1 cellular context compared by ENCODE assay signal in the genomic region with DNA sequence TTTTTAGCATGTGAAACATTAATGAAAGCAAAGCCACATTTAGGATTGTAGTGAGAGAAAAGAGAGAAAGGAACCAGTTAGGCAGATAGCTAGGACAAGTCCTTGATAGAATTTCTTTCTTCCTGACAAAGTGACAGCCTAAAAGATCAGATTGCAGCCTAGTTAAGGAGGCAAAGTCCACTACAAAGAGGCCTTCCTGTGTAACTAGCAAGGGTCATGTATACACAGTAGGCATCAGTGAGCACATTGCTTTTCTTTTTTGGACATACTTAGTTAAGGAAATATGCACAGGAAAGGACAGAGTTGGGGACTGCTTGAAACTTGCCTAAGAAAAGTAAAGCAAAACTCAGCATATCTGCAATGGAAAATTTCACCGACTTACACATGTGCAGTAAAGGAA.
TF ChIP-seq lines count a peak whose summit lies in the region.

No MANE protein-coding gene starts in this region.

TF ChIP-seq in GM23338, 12 proteins besides CTCF, POLR2A, EP300 and RAD21 (continued from another document):
- TF ChIP-seq, protein P1, sequence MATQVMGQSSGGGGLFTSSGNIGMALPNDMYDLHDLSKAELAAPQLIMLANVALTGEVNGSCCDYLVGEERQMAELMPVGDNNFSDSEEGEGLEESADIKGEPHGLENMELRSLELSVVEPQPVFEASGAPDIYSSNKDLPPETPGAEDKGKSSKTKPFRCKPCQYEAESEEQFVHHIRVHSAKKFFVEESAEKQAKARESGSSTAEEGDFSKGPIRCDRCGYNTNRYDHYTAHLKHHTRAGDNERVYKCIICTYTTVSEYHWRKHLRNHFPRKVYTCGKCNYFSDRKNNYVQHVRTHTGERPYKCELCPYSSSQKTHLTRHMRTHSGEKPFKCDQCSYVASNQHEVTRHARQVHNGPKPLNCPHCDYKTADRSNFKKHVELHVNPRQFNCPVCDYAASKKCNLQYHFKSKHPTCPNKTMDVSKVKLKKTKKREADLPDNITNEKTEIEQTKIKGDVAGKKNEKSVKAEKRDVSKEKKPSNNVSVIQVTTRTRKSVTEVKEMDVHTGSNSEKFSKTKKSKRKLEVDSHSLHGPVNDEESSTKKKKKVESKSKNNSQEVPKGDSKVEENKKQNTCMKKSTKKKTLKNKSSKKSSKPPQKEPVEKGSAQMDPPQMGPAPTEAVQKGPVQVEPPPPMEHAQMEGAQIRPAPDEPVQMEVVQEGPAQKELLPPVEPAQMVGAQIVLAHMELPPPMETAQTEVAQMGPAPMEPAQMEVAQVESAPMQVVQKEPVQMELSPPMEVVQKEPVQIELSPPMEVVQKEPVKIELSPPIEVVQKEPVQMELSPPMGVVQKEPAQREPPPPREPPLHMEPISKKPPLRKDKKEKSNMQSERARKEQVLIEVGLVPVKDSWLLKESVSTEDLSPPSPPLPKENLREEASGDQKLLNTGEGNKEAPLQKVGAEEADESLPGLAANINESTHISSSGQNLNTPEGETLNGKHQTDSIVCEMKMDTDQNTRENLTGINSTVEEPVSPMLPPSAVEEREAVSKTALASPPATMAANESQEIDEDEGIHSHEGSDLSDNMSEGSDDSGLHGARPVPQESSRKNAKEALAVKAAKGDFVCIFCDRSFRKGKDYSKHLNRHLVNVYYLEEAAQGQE (IDR thresholded peaks at IDR 0.05; ENCODE audit: unreplicated experiment), result no peak
- TF ChIP-seq ZNF114 (CRISPR knock-in tag; IDR thresholded peaks at IDR 0.05), result no peak
- no peak for TF ChIP-seq ZNF331 (CRISPR knock-in tag; IDR thresholded peaks at IDR 0.05; ENCODE audit: low read depth)
- TF ChIP-seq JUNB (IDR thresholded peaks at IDR 0.05; ENCODE audit: unreplicated experiment), result no peak
- TF ChIP-seq EZH2phosphoT487 (IDR thresholded peaks at IDR 0.05; ENCODE audit: unreplicated experiment), result no peak
- TF ChIP-seq, protein P2, sequence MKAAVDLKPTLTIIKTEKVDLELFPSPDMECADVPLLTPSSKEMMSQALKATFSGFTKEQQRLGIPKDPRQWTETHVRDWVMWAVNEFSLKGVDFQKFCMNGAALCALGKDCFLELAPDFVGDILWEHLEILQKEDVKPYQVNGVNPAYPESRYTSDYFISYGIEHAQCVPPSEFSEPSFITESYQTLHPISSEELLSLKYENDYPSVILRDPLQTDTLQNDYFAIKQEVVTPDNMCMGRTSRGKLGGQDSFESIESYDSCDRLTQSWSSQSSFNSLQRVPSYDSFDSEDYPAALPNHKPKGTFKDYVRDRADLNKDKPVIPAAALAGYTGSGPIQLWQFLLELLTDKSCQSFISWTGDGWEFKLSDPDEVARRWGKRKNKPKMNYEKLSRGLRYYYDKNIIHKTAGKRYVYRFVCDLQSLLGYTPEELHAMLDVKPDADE (IDR thresholded peaks at IDR 0.05), result no peak
- TF ChIP-seq EZH2 (IDR thresholded peaks at IDR 0.05; ENCODE audit: low read depth, unreplicated experiment), result no peak
- TF ChIP-seq, protein P3, sequence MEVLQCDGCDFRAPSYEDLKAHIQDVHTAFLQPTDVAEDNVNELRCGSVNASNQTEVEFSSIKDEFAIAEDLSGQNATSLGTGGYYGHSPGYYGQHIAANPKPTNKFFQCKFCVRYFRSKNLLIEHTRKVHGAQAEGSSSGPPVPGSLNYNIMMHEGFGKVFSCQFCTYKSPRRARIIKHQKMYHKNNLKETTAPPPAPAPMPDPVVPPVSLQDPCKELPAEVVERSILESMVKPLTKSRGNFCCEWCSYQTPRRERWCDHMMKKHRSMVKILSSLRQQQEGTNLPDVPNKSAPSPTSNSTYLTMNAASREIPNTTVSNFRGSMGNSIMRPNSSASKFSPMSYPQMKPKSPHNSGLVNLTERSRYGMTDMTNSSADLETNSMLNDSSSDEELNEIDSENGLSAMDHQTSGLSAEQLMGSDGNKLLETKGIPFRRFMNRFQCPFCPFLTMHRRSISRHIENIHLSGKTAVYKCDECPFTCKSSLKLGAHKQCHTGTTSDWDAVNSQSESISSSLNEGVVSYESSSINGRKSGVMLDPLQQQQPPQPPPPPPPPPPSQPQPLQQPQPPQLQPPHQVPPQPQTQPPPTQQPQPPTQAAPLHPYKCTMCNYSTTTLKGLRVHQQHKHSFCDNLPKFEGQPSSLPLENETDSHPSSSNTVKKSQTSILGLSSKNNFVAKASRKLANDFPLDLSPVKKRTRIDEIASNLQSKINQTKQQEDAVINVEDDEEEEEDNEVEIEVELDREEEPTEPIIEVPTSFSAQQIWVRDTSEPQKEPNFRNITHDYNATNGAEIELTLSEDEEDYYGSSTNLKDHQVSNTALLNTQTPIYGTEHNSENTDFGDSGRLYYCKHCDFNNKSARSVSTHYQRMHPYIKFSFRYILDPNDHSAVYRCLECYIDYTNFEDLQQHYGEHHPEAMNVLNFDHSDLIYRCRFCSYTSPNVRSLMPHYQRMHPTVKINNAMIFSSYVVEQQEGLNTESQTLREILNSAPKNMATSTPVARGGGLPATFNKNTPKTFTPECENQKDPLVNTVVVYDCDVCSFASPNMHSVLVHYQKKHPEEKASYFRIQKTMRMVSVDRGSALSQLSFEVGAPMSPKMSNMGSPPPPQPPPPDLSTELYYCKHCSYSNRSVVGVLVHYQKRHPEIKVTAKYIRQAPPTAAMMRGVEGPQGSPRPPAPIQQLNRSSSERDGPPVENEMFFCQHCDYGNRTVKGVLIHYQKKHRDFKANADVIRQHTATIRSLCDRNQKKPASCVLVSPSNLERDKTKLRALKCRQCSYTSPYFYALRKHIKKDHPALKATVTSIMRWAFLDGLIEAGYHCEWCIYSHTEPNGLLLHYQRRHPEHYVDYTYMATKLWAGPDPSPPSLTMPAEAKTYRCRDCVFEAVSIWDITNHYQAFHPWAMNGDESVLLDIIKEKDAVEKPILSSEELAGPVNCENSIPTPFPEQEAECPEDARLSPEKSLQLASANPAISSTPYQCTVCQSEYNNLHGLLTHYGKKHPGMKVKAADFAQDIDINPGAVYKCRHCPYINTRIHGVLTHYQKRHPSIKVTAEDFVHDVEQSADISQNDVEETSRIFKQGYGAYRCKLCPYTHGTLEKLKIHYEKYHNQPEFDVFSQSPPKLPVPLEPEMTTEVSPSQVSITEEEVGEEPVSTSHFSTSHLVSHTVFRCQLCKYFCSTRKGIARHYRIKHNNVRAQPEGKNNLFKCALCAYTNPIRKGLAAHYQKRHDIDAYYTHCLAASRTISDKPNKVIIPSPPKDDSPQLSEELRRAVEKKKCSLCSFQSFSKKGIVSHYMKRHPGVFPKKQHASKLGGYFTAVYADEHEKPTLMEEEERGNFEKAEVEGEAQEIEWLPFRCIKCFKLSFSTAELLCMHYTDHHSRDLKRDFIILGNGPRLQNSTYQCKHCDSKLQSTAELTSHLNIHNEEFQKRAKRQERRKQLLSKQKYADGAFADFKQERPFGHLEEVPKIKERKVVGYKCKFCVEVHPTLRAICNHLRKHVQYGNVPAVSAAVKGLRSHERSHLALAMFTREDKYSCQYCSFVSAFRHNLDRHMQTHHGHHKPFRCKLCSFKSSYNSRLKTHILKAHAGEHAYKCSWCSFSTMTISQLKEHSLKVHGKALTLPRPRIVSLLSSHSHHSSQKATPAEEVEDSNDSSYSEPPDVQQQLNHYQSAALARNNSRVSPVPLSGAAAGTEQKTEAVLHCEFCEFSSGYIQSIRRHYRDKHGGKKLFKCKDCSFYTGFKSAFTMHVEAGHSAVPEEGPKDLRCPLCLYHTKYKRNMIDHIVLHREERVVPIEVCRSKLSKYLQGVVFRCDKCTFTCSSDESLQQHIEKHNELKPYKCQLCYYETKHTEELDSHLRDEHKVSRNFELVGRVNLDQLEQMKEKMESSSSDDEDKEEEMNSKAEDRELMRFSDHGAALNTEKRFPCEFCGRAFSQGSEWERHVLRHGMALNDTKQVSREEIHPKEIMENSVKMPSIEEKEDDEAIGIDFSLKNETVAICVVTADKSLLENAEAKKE (CRISPR knock-in tag; IDR thresholded peaks at IDR 0.05), result no peak
- TF ChIP-seq POLR2AphosphoS5 (IDR thresholded peaks at IDR 0.05; ENCODE audit: low read depth), result no peak
- no peak for TF ChIP-seq STAT1 (IDR thresholded peaks at IDR 0.05; ENCODE audit: unreplicated experiment)
